Comparison of ENCODE assay signal across 8 cellular contexts in the genomic region with DNA sequence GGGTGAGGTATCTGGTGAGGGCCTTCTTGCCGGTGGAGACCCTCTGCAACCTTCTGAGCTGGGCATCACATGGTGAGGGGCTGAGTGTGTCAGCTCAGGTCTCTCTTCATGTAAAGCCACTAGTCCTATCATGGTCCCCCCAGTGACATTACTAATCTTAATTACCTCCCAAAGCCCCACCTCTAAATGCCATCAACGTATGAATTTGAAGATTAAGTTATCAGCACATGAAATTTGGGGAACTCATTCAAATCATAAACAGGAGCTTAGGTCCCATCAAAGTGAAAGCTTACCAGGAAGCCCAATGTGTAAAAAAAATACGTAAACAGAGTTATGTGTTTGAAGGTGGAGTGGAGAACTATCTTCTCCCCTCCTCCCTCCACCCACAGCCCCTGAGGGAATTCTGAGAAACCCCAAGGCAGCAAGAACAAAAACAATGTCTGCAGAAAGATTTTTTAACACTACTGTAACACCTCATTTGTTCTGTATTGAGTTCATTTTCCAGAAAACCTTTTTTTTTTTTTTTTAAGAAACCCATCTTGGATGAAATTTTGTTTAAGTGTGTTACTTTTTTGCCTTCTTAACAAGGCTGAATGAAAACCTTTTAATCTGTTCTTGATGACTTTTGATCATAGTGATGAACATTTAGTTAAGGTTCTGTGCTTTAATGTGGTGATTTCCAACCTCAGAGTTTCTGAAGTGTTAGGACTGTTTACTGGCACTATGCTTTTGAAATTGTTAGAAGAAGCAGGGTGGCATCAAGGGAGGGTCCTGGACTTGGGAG. TPM values are rescaled to one million over a fixed set of nuclear protein-coding genes. Genes with fewer than 3 reads are reported as not detected.
A peak's percentile ranks its signal among the peaks of the same experiment; 100 is the strongest.
DNase-seq lines count a peak whose midpoint lies in the region; ATAC-seq, FAIRE-seq and TF ChIP-seq lines count a peak whose summit lies in the region.

No MANE protein-coding gene starts in this region.

- 0 out of 2 replicates have a peak overlapping the region, but pooled peaks have one; percentile 13 for H2AFZ ChIP-seq in DND-41 (ENCODE audit: low read depth, low read length)

- peaks cover 72% of the 10 kb centered on the region for H3K4me1 ChIP-seq in DND-41 (ENCODE audit: insufficient read depth, low read length)
- H3K4me1 ChIP-seq in endocrine pancreas (ENCODE audit: control insufficient read depth, insufficient read depth, low read length) = peaks cover 26% of the 10 kb centered on the region
- peaks cover 0 to 9% of the 10 kb centered on the region in 2 donors for H3K4me1 ChIP-seq in kidney (ENCODE audit: control insufficient read depth in 1 of 2, insufficient read depth in 1 of 2, low read depth in 1 of 2, low read length in 2 of 2)

- peak overlapping the region in 1 of 2 experiments; percentile 52; a peak in 2 of 4 replicates for H3K4me3 ChIP-seq in DND-41 (ENCODE audit: low read depth in 1 of 2, low read length in 2 of 2)
- H3K4me3 ChIP-seq in endocrine pancreas (ENCODE audit: control insufficient read depth, insufficient read depth, low read length) = peak overlapping the region; percentile 40
- no peak overlapping the region for H3K4me3 ChIP-seq in kidney (ENCODE audit: low read length in 2 of 2)

- H3K27ac ChIP-seq in DND-41 (ENCODE audit: low read length) = peak overlapping the region; percentile 82
- no peak overlapping the region for H3K27ac ChIP-seq in kidney (ENCODE audit: low read depth in 2 of 2, low read length in 2 of 2)

- peak overlapping the region; percentile 78 for H3K4me2 ChIP-seq in DND-41 (ENCODE audit: insufficient read depth, low read length)

- peaks cover 98% of the 10 kb centered on the region for H3K79me2 ChIP-seq in DND-41 (ENCODE audit: insufficient read depth, low read length)

- intact Hi-C loops in kidney (cut with DNase I) = no loop called here

- peaks cover 66% of the 10 kb centered on the region; the same call in 1 of the 2 replicates for H4K20me1 ChIP-seq in DND-41 (ENCODE audit: insufficient read depth, low read length)

- ATAC-seq in DND-41 (ENCODE audit: insufficient read depth, low read depth) = peak; percentile 83
- ATAC-seq in GM21367 (IDR thresholded peaks at IDR 0.05; ENCODE audit: unreplicated experiment) = peak; percentile 33

- H3K27me3 ChIP-seq in DND-41 (ENCODE audit: insufficient read depth, low read length, poor library complexity) = no peaks in the 10 kb centered on the region
- no peaks in the 10 kb centered on the region for H3K27me3 ChIP-seq in endocrine pancreas (ENCODE audit: control insufficient read depth, insufficient read depth, low read length)

- H3K36me3 ChIP-seq in DND-41 (ENCODE audit: insufficient read depth, low read length) = peaks cover 7% of the 10 kb centered on the region; the same call in 1 of the 2 replicates
- H3K36me3 ChIP-seq in endocrine pancreas (ENCODE audit: control insufficient read depth, insufficient read depth, low read length) = no peaks in the 10 kb centered on the region
- H3K36me3 ChIP-seq in kidney (ENCODE audit: control insufficient read depth in 1 of 2, insufficient read depth in 2 of 2, low read length in 2 of 2) = no peaks in the 10 kb centered on the region

- no peaks in the 10 kb centered on the region for H3K9me3 ChIP-seq in DND-41 (ENCODE audit: insufficient read depth, low read length, severe bottlenecking)
- no peaks in the 10 kb centered on the region for H3K9me3 ChIP-seq in endocrine pancreas (ENCODE audit: control insufficient read depth, low read length)
- no peaks in the 10 kb centered on the region for H3K9me3 ChIP-seq in kidney (ENCODE audit: control insufficient read depth in 1 of 2, low read length in 2 of 2)

- DNase-seq in DND-41 = peak; percentile 87
- DNase-seq in M059J (ENCODE audit: low read depth) = peak; percentile 21
- no peak for DNase-seq in dedifferentiated amniotic fluid mesenchymal stem cell (ENCODE audit: extremely low spot score)
- no peak for DNase-seq in NCI-H2081 (lab: John Stamatoyannopoulos, UW)
- DNase-seq in kidney = no peak
- no peak for DNase-seq in SW480 (ENCODE audit: low spot score)

- TF ChIP-seq CTCF in DND-41 (IDR thresholded peaks at IDR 0.05; ENCODE audit: borderline replicate concordance, extremely low read depth, low read length, poor library complexity, severe bottlenecking) = no peak
- TF ChIP-seq CTCF in kidney (IDR thresholded peaks at IDR 0.05; ENCODE audit: borderline replicate concordance, extremely low read depth, insufficient read depth) = no peak

- no peak for FAIRE-seq in kidney (lab: Jason Lieb, UNC)

- peak overlapping the region; percentile 43 for H3K9ac ChIP-seq in DND-41 (ENCODE audit: low read depth, low read length)
- no peak overlapping the region for H3K9ac ChIP-seq in endocrine pancreas (ENCODE audit: control insufficient read depth, insufficient read depth, low read length)
- no peak overlapping the region for H3K9ac ChIP-seq in kidney (ENCODE audit: low read length in 2 of 2)

RNA-seq across cellular contexts. Expression of a gene that starts 19.1 kb away (rescaled TPM):
- total RNA-seq in M059J (2014; rRNA removed; shearing (Covaris generic)) = 32.1 and 32.7 TPM in 2 replicates
- total RNA-seq in kidney = 49.1 TPM
- polyA plus RNA-seq in kidney (ENCODE audit: insufficient read depth, low read depth, low replicate concordance) = 26.8 TPM

Comparison
In these comparisons a context has a peak if more than half of its experiments do, and no peak if none do; other contexts are left out.
1. DNase-seq: peak in DND-41 (single experiment) and M059J (single experiment); none in dedifferentiated amniotic fluid mesenchymal stem cell (single experiment), NCI-H2081 (0 of 2), kidney (single experiment) and SW480 (single experiment).